ENCODE assay signal across 8 cellular contexts in the genomic region with DNA sequence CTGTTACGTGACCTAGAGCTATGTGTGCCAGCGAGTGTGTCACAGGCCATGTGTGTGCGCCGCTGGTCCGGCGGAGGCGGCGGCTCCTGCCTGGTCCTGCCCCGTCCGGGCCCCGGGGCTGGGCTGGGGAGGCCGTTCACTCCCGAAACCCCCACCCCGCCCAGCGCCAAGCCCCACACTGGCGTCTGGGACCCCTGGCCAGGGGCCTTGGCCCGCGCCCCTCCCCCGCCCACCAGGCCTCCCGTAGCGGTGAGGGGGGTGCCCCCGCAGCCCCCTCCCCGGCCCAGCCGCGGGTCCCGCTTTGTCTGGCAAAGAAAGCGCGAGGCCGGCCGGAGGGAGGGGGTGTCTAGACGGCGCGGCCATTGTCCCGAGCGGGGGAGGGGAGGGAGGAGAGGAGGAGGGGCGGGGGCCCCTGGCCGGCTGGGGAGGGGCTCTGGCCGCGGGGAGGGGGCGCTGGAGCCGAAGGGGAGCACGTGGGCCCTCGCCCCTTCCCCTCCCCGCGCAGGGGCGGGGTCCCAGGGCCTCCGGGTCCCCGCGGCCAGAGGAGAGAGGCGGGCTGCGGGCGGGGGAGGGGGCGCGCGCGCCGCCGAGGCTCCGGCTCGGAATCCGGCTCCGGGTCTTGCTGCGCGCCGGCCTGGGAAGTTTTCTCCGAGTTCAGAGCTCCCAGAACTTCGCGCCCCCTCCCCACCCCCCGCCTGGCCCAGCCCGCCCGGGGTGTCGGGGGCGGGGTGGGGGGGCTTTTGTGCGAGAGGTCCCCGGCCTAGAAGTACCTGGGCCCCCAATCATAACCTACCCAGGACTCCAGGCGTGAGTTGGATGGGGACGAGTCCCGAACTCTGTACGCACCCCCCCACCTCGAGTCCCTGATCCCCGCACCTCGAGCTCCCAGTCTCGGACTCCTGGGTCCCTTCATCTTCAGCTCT. TPM values are rescaled to one million over a fixed set of nuclear protein-coding genes. Genes with fewer than 3 reads are reported as not detected.
DNase-seq lines count a peak whose midpoint lies in the region; ATAC-seq and TF ChIP-seq lines count a peak whose summit lies in the region.

No MANE protein-coding gene starts in this region.

- TF ChIP-seq CTCF in Calu3 (IDR thresholded peaks at IDR 0.05; ENCODE audit: unreplicated experiment) (no peak), Peyer's patch (IDR thresholded peaks at IDR 0.05) (no peak), fibroblast of pulmonary artery (IDR thresholded peaks at IDR 0.05; ENCODE audit: low read length, missing control alignments) (no peak), prostate gland (IDR thresholded peaks at IDR 0.05) (no peak)

- intact Hi-C loops in Calu3 (cut with micrococcal nuclease; ENCODE audit: unreplicated experiment) (no loop called here), prostate gland (cut with DNase I) (no loop called here)

- no peaks in the 10 kb centered on the region for H3K9me3 Mint-ChIP-seq in Calu3 (ENCODE audit: low read depth, unreplicated experiment)

- H3K4me3 Mint-ChIP-seq in Calu3 (ENCODE audit: low read depth, unreplicated experiment): peak overlapping the region; percentile 71

- H3K27ac ChIP-seq in Peyer's patch (peak overlapping the region; percentile 2 to 53 (median 40)), prostate gland (peak overlapping the region; percentile 63 to 75)

- H3K4me3 ChIP-seq in Peyer's patch (peak overlapping the region; percentile 12 to 50 (median 36)), fibroblast of pulmonary artery (replicated peaks; ENCODE audit: low read depth, low read length) (peak overlapping the region; percentile 79), prostate gland (peak overlapping the region; percentile 38 to 45)

- peaks cover 33% of the 10 kb centered on the region for H3K36me3 Mint-ChIP-seq in Calu3 (ENCODE audit: insufficient read depth, unreplicated experiment)

- no peaks in the 10 kb centered on the region for H3K9me3 ChIP-seq in Peyer's patch
- H3K9me3 ChIP-seq in prostate gland: no peaks in the 10 kb centered on the region

- H3K27me3 Mint-ChIP-seq in Calu3 (ENCODE audit: unreplicated experiment): no peaks in the 10 kb centered on the region

- H3K36me3 ChIP-seq in Peyer's patch (no peaks in the 10 kb centered on the region), prostate gland (no peaks in the 10 kb centered on the region)

- ATAC-seq in HG03520 (IDR thresholded peaks at IDR 0.05; ENCODE audit: unreplicated experiment) (no peak), HG03039 (IDR thresholded peaks at IDR 0.05; ENCODE audit: unreplicated experiment) (no peak)

- BruUV-seq in Calu3 (replicated peaks; lab: Mats Ljungman, UMichigan): no TSS peak

- in situ Hi-C loops in ACHN (cut with HindIII; ENCODE audit: low pct_ligation_motif_present, low pct_unique_long_range_greater_than_20kb, low sequenced_read_pairs): no loop called here

- WGBS in prostate gland: 9% methylated on average over 29 of the region's 83 CpGs

- TF ChIP-seq POLR2A in Peyer's patch (IDR thresholded peaks at IDR 0.05) (no peak), prostate gland (IDR thresholded peaks at IDR 0.05) (peak; percentile 25)

- peak; percentile 48 for DNase-seq in Calu3
- no peak for DNase-seq in Peyer's patch
- peak; percentile 31 for DNase-seq in fibroblast of pulmonary artery (ENCODE audit: low read depth)
- DNase-seq in prostate gland (ENCODE audit: low spot score): peak; percentile 37
- no peak for DNase-seq in ACHN
- DNase-seq in stimulated activated naive CD4-positive, alpha-beta T cell (lab: John Stamatoyannopoulos, UW): no peak

- CTCF ChIA-PET in Calu3 (lab: Charles Lee): interaction anchor here (0.6 kb wide), 1 partner anchor 10 kb away, joined by 3 read pairs; no protein-coding TSS in a partner anchor

- peaks cover 0 to 30% (median 6%) of the 10 kb centered on the region in 4 donors for H3K4me1 ChIP-seq in Peyer's patch
- no peaks in the 10 kb centered on the region for H3K4me1 ChIP-seq in prostate gland (replicated peaks)

- H3K4me1 Mint-ChIP-seq in Calu3 (ENCODE audit: low read depth, unreplicated experiment): peaks cover 18% of the 10 kb centered on the region

- H3K27me3 ChIP-seq in Peyer's patch: peaks cover 0 to 8% of the 10 kb centered on the region in 2 donors
- no peaks in the 10 kb centered on the region for H3K27me3 ChIP-seq in prostate gland (replicated peaks; ENCODE audit: insufficient read depth)

- H3K27ac Mint-ChIP-seq in Calu3 (ENCODE audit: unreplicated experiment): peak overlapping the region; percentile 45

RNA-seq across cellular contexts. Expression of gene NOTCH3, which starts 0.9 kb away (rescaled TPM):
- total RNA-seq in Calu3 (2022) (32.6 and 44.7 TPM in 2 replicates), Peyer's patch (10 to 100 TPM in 2 of 4 donors, 1 to 10 TPM in 2; 2.6 to 16.5 (median 8.9) TPM), prostate gland (10 to 100 TPM; 31.8 to 48.0 TPM)

RNA-seq across cellular contexts. Expression of gene EPHX3, which starts 32.3 kb away (rescaled TPM):
- total RNA-seq in Calu3 (2022) (0.86 and 1.0 TPM in 2 replicates), Peyer's patch (not detected), prostate gland (1 to 10 TPM; 1.4 to 1.6 TPM)

Comparison
In these comparisons a context has a peak if more than half of its experiments do, and no peak if none do; other contexts are left out.
1. DNase-seq: peak in Calu3 (single experiment), fibroblast of pulmonary artery (single experiment) and prostate gland (single experiment); none in Peyer's patch (0 of 3), ACHN (single experiment) and stimulated activated naive CD4-positive, alpha-beta T cell (0 of 6).
2. Peak in every context shown above with its lines, with median percentiles within 50 percentile points of each other: H3K4me3 ChIP-seq.